ENCODE assay signal across 10 cellular contexts in the genomic region with DNA sequence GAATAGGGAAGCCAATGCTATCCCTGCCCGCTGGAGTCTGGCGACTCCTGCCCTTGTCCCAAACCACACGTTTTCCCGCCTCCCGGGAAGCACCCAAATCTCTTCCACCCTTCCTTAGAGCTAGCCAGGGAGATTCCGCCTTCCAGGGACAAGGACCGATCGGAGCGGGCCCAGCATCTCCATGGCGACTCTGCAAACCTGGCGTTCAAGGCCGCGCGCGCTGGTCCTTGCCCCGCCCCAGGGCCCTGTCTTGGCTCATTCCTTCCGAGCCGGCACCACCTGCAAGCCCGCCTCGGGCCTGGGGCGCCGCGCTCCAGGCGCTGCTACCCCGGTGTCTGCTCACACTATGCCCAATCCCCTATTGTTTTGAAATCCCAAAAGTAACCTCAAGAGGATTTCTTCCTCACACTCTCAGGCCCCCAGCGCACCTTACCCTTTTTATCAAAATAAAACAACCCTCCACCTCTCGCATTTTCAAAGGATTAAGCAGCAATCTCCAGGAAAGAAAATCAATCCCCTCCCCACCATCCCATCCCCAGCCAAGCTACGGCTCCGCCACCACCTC. TPM values are rescaled to one million over a fixed set of nuclear protein-coding genes. Genes with fewer than 3 reads are reported as not detected.
DNase-seq lines count a peak whose midpoint lies in the region; ATAC-seq lines count a peak whose summit lies in the region.
"Had no signal": no experiment of that assay in that cellular context is flagged by ENCODE, and none has a peak within 500 bp of the region (broad histone marks: within the 10 kb centered on the region; RNA-seq: fewer than 3 reads in every experiment).

No MANE protein-coding gene starts in this region.

- H4K8ac ChIP-seq in trophoblast cell (ENCODE audit: low read depth, low read length): no peak overlapping the region

- H3K36me3 ChIP-seq in trophoblast cell (ENCODE audit: control insufficient read depth in 1 of 2, insufficient read depth in 2 of 2, low read length in 2 of 2): no peaks in the 10 kb centered on the region
- H3K36me3 ChIP-seq in SJCRH30: no peaks in the 10 kb centered on the region
- H3K36me3 ChIP-seq: SJSA1 had no signal

- peak overlapping the region; percentile 34 to 55 for H3K4me3 Mint-ChIP-seq in effector memory CD8-positive, alpha-beta T cell

- no peaks in the 10 kb centered on the region for H3K79me1 ChIP-seq in trophoblast cell (ENCODE audit: low read length)

- no peak overlapping the region for H2BK5ac ChIP-seq in trophoblast cell (ENCODE audit: low read depth, low read length, poor library complexity)

- H3K27me3 ChIP-seq in trophoblast cell (ENCODE audit: insufficient read depth, low read length) (peaks cover 54% of the 10 kb centered on the region), SJCRH30 (0 out of 2 replicates have a peak, but pooled peaks cover 8% of the 10 kb centered on the region)

- peak; percentile 48 for DNase-seq in D341Med (ENCODE audit: low spot score)
- peak; percentile 31 for DNase-seq in NCI-H446 treated with DMSO at 0.1 percent for 48 hours (lab: John Stamatoyannopoulos, UW)
- no peak for DNase-seq in effector memory CD8-positive, alpha-beta T cell
- peak; percentile 9 to 33 for DNase-seq in trophoblast cell
- DNase-seq in SJCRH30: no peak
- no peak for DNase-seq in mesenteric fat pad (ENCODE audit: low spot score)
- DNase-seq in stimulated activated naive CD4-positive, alpha-beta T cell treated with Interleukin-2 at 50 U/mL for 16 hours (lab: John Stamatoyannopoulos, UW): no peak

- H3K4ac ChIP-seq in trophoblast cell (ENCODE audit: low read depth, low read length): no peak overlapping the region

- H4K12ac ChIP-seq in trophoblast cell (ENCODE audit: low read depth, low read length): no peak overlapping the region

- peaks cover 2% of the 10 kb centered on the region for H3K9me3 ChIP-seq in trophoblast cell (ENCODE audit: insufficient read depth, low read depth, low read length)
- H3K9me3 ChIP-seq in SJCRH30 (replicated peaks): no peaks in the 10 kb centered on the region
- H3K9me3 ChIP-seq: SJSA1 had no signal

- H3K4me1 Mint-ChIP-seq in effector memory CD8-positive, alpha-beta T cell (ENCODE audit: low read depth in 2 of 2): peaks cover 3 to 9% of the 10 kb centered on the region in 2 donors

- H3K27me3 Mint-ChIP-seq in effector memory CD8-positive, alpha-beta T cell: peaks cover 88 to 96% of the 10 kb centered on the region in 2 donors

- H2BK120ac ChIP-seq in trophoblast cell (ENCODE audit: insufficient read depth, low read length, poor library complexity): no peak overlapping the region

- WGBS in trophoblast cell (ENCODE audit: extremely low coverage, insufficient coverage, insufficient read length): no CpG with 5 or more reads among the region's 29 CpGs

- H2AFZ ChIP-seq in trophoblast cell (ENCODE audit: insufficient read depth, low read length, poor library complexity): no peak overlapping the region

- H3K27ac ChIP-seq in trophoblast cell (ENCODE audit: low read depth, low read length): no peak overlapping the region
- H3K27ac ChIP-seq in SJCRH30: no peak overlapping the region
- H3K27ac ChIP-seq: epithelial cell of prostate, SJSA1 had no signal

- H2AK5ac ChIP-seq in trophoblast cell (ENCODE audit: low read length): no peak overlapping the region

- no peak overlapping the region for H4K91ac ChIP-seq in trophoblast cell (ENCODE audit: low read depth, low read length)

- no peak overlapping the region for H3K27ac Mint-ChIP-seq in effector memory CD8-positive, alpha-beta T cell

- H3K36me3 Mint-ChIP-seq in effector memory CD8-positive, alpha-beta T cell (ENCODE audit: insufficient read depth): peaks cover 5% of the 10 kb centered on the region

- peak overlapping the region; percentile 93 for H3K4me2 ChIP-seq in trophoblast cell (ENCODE audit: low read length)

- no peaks in the 10 kb centered on the region for H3K79me2 ChIP-seq in trophoblast cell (ENCODE audit: control insufficient read depth, insufficient read depth, low read length, poor library complexity)

- H3K18ac ChIP-seq in trophoblast cell (ENCODE audit: low read length): no peak overlapping the region

- H3K4me1 ChIP-seq in trophoblast cell (ENCODE audit: control insufficient read depth in 1 of 2, insufficient read depth in 2 of 2, low read length in 2 of 2): peaks cover 13 to 15% of the 10 kb centered on the region in 2 experiments
- H3K4me1 ChIP-seq in SJCRH30: no peaks in the 10 kb centered on the region

- no peak overlapping the region for H3K14ac ChIP-seq in trophoblast cell (ENCODE audit: low read length)

- H3K9ac ChIP-seq in trophoblast cell (ENCODE audit: low read length): no peak overlapping the region

- no peak overlapping the region for H2BK12ac ChIP-seq in trophoblast cell (ENCODE audit: low read length)

- no peaks in the 10 kb centered on the region for H3K9me3 Mint-ChIP-seq in effector memory CD8-positive, alpha-beta T cell

- ATAC-seq in effector memory CD8-positive, alpha-beta T cell (replicated peaks): no peak
- no peak for ATAC-seq in HG02759 (IDR thresholded peaks at IDR 0.05; ENCODE audit: unreplicated experiment)

- H3K4me3 ChIP-seq in trophoblast cell (ENCODE audit: low read depth, low read length) (peak overlapping the region; percentile 3), SJCRH30 (no peak overlapping the region)

- no peak overlapping the region for H3K23ac ChIP-seq in trophoblast cell (ENCODE audit: low read length)

RNA-seq across cellular contexts. Expression of a gene that starts 1.0 kb away (rescaled TPM):
- polyA plus RNA-seq in trophoblast cell (2013): 2.4 and 2.6 TPM in 2 replicates
- not detected in 2 replicates for total RNA-seq in SJCRH30 (2014; rRNA removed; shearing (Covaris generic))
- 1.3 TPM for total RNA-seq in mesenteric fat pad
- total RNA-seq: SJSA1 had no signal

Comparison
In these comparisons a context has a peak if more than half of its experiments do, and no peak if none do; other contexts are left out.
1. DNase-seq: peak in D341Med (single experiment), NCI-H446 treated with DMSO at 0.1 percent for 48 hours (single experiment) and trophoblast cell (2 of 2); none in effector memory CD8-positive, alpha-beta T cell (0 of 3), SJCRH30 (0 of 2), mesenteric fat pad (single experiment) and stimulated activated naive CD4-positive, alpha-beta T cell treated with Interleukin-2 at 50 U/mL for 16 hours (single experiment).